ENCODE assay signal across 8 cellular contexts in the genomic region with DNA sequence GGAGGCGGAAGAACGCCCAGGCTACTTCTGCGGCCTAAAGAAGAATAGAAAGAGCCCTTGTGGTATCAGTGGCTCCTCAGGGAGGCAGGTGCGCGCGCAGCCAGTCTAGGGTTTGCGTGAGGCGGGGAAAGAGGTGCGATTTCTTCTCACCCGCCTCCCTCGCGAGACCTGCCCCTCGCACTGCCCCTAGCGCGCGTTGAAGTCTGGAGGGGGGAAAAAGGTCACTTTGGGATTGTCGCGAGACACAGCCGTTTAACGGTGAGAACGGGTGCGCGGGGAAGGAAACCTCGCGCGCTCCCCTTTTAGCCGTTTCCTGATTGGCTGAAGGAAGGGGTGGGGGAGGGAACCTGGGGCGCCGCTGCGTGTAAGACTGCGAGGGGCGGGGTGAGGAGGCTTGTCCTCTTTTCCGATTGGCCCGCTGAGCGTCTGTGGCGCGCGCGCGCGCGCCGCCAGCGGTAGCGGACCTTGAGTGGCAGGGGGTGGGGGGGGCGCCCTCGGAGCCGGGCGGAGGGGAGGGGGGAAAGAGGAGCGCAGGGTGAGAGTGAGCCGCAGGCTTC. TPM values are rescaled to one million over a fixed set of nuclear protein-coding genes. Genes with fewer than 3 reads are reported as not detected.
DNase-seq lines count a peak whose midpoint lies in the region; ATAC-seq and TF ChIP-seq lines count a peak whose summit lies in the region.

A gene with protein sequence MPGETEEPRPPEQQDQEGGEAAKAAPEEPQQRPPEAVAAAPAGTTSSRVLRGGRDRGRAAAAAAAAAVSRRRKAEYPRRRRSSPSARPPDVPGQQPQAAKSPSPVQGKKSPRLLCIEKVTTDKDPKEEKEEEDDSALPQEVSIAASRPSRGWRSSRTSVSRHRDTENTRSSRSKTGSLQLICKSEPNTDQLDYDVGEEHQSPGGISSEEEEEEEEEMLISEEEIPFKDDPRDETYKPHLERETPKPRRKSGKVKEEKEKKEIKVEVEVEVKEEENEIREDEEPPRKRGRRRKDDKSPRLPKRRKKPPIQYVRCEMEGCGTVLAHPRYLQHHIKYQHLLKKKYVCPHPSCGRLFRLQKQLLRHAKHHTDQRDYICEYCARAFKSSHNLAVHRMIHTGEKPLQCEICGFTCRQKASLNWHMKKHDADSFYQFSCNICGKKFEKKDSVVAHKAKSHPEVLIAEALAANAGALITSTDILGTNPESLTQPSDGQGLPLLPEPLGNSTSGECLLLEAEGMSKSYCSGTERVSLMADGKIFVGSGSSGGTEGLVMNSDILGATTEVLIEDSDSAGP (plus strand): TSS at position 429 of the 557 bp plus-strand sequence. CDS start 219 bp downstream, outside the sequence.

- peak within 1 kb of the TSS; percentile 100 for H3K9ac ChIP-seq in BLaER1

- peak within 1 kb of the TSS; percentile 98 for H3K4me3 ChIP-seq in BLaER1
- H3K4me3 ChIP-seq in left lung, result peak within 1 kb of the TSS; percentile 91 to 95

- ATAC-seq in GM19395 (IDR thresholded peaks at IDR 0.05; ENCODE audit: unreplicated experiment) (peak; percentile 33), HG03571 (IDR thresholded peaks at IDR 0.05; ENCODE audit: unreplicated experiment) (peak; percentile 34), left lung (peak; percentile 87)

- H3K27me3 ChIP-seq in BLaER1, result no peaks in the 10 kb centered on the region
- no peaks in the 10 kb centered on the region for H3K27me3 ChIP-seq in left lung

- H3K4me1 ChIP-seq in BLaER1 (peaks cover 62% of the 10 kb centered on the region), left lung (peaks cover 21 to 74% of the 10 kb centered on the region in 2 donors)

- H3K4me2 ChIP-seq in BLaER1, result peak within 1 kb of the TSS; percentile 92

- H3K36me3 ChIP-seq in BLaER1 (0 out of 2 replicates have a peak, but pooled peaks cover 6% of the 10 kb centered on the region), left lung (no peaks in the 10 kb centered on the region)

- H4K20me1 ChIP-seq in BLaER1, result peaks cover 40% of the 10 kb centered on the region

- intact Hi-C loops in left lung (cut with DNase I), result no loop called here

- H3K27ac ChIP-seq in BLaER1 (peak within 1 kb of the TSS; percentile 100), left lung (peak within 1 kb of the TSS; percentile 99 to 100)

- no peak for TF ChIP-seq CTCF in left lung (IDR thresholded peaks at IDR 0.05)

- DNase-seq in NCI-H82 treated with DMSO at 0.1 percent for 48 hours (lab: John Stamatoyannopoulos, UW; ENCODE audit: unreplicated experiment) (peak; percentile 87), dermis blood vessel endothelial cell (peak; percentile 99), left lung (peak; percentile 95 to 97)
- peak; percentile 95 to 96 for DNase-seq in activated CD4-positive, alpha-beta T cell treated with anti-CD3 and anti-CD28 coated beads, Interleukin-2, amount 50 U/mL, for 48 hours
- DNase-seq in stimulated activated CD4-positive, alpha-beta T cell treated with anti-CD3 and anti-CD28 coated beads, Interleukin-2, amount 100 ng/mL, for 4 hours (ENCODE audit: low read depth), result peak; percentile 96

- no peaks in the 10 kb centered on the region for H3K9me3 ChIP-seq in BLaER1
- H3K9me3 ChIP-seq in left lung, result no peaks in the 10 kb centered on the region

RNA-seq across cellular contexts. Expression of the gene that starts here (rescaled TPM):
- 45.8 and 58.8 TPM in 2 replicates for total RNA-seq in dermis blood vessel endothelial cell
- 10 to 100 TPM; 41.3 to 50.1 TPM for total RNA-seq in left lung

Comparison
In these comparisons a context has a peak if more than half of its experiments do, and no peak if none do; other contexts are left out.
1. Peak in every context shown above with its lines: DNase-seq, ATAC-seq, H3K4me3 ChIP-seq and H3K27ac ChIP-seq.
2. ATAC-seq: peak in every context shown above with its lines; median percentile 87 in left lung; 34 in HG03571; 33 in GM19395.